In genomic region chr12:102232446-102232845, GRCh38 we compare ENCODE assay signal across 1 cellular context.
TF ChIP-seq lines count a peak whose summit lies in the region.

No MANE protein-coding gene starts in this region.

TF ChIP-seq in WTC11, 78 proteins besides CTCF, POLR2A, EP300 and RAD21 (continued from another document):
- TF ChIP-seq USF1 (CRISPR knock-in tag; IDR thresholded peaks at IDR 0.05) (no peak), GTF2I (CRISPR knock-in tag; conservative IDR thresholded peaks at IDR 0.05) (no peak), MXD4 (CRISPR knock-in tag; IDR thresholded peaks at IDR 0.05; ENCODE audit: borderline replicate concordance) (no peak), RORB (CRISPR knock-in tag; IDR thresholded peaks at IDR 0.05) (no peak), MLX (CRISPR knock-in tag; IDR thresholded peaks at IDR 0.05) (no peak), ZNF232 (CRISPR knock-in tag; IDR thresholded peaks at IDR 0.05) (no peak), ESRRA (CRISPR knock-in tag; IDR thresholded peaks at IDR 0.05; ENCODE audit: borderline replicate concordance) (no peak)
